Comparison of ENCODE assay signal across 16 cellular contexts in the genomic region with DNA sequence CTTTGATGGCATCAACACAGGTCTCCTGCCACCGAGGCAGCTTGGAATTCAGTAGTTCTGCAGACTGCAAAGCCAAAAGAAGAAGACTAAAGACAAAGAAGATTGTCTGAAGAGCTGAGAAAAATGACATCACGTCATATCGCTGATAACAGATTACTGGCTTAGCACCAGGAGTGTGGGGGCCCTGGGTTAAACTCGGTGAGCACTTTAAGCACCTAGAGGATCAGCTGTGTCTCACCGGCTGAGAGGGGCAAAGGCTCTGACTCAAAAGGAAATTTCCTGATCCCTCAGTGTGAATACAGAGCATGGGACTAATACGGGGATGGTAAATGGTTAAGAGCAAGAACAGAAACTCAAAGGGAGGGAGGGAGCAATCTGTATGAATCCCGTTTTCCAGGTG. TPM values are rescaled to one million over a fixed set of nuclear protein-coding genes. Genes with fewer than 3 reads are reported as not detected.
DNase-seq lines count a peak whose midpoint lies in the region; ATAC-seq and TF ChIP-seq lines count a peak whose summit lies in the region.
"Had no signal": no experiment of that assay in that cellular context is flagged by ENCODE, and none has a peak within 500 bp of the region (broad histone marks: within the 10 kb centered on the region; RNA-seq: fewer than 3 reads in every experiment).

No MANE protein-coding gene starts in this region.

- H3K36me3 ChIP-seq in mammary epithelial cell (ENCODE audit: insufficient read depth, low read length) (peaks cover 16% of the 10 kb centered on the region), smooth muscle cell (ENCODE audit: low read depth) (peaks cover 4% of the 10 kb centered on the region)

- H3K27me3 Mint-ChIP-seq in MCF 10A (ENCODE audit: insufficient read depth, unreplicated experiment), result no peaks in the 10 kb centered on the region
- H3K27me3 Mint-ChIP-seq in chondrocyte (ENCODE audit: low read depth), result no peaks in the 10 kb centered on the region

- no peak for TF ChIP-seq CTCF in MCF 10A (IDR thresholded peaks at IDR 0.05; ENCODE audit: unreplicated experiment)
- TF ChIP-seq CTCF in mammary epithelial cell (conservative IDR thresholded peaks at IDR 0.05 in 1 of 2, IDR thresholded peaks at IDR 0.05 in 1 of 2; ENCODE audit: extremely low read depth in 1 of 2, insufficient read depth in 1 of 2, low read depth in 1 of 2, low read length in 2 of 2), result no peak
- TF ChIP-seq CTCF in chondrocyte (IDR thresholded peaks at IDR 0.05), result no peak
- no peak for TF ChIP-seq CTCF in smooth muscle cell (IDR thresholded peaks at IDR 0.05; ENCODE audit: borderline replicate concordance, insufficient read depth, poor library complexity, severe bottlenecking)

- dilution Hi-C loops in mammary epithelial cell (cut with HindIII; ENCODE audit: low sequenced_read_pairs), result no loop called here

- H3K9me3 ChIP-seq in mammary epithelial cell (replicated peaks; ENCODE audit: insufficient read depth, low read length) (no peaks in the 10 kb centered on the region), smooth muscle cell (replicated peaks; ENCODE audit: low read depth) (no peaks in the 10 kb centered on the region)

- no peak overlapping the region for H3K4me3 Mint-ChIP-seq in MCF 10A (ENCODE audit: unreplicated experiment)
- H3K4me3 Mint-ChIP-seq in chondrocyte (ENCODE audit: unreplicated experiment), result no peak overlapping the region

- no peak for ATAC-seq in HG03095 (IDR thresholded peaks at IDR 0.05; ENCODE audit: unreplicated experiment)

- H3K79me2 ChIP-seq in mammary epithelial cell (ENCODE audit: insufficient read depth, low read length), result peaks cover 3% of the 10 kb centered on the region
- peaks cover 8% of the 10 kb centered on the region for H3K79me2 ChIP-seq in smooth muscle cell (ENCODE audit: low read depth)

- H3K4me1 ChIP-seq in mammary epithelial cell (ENCODE audit: insufficient read depth, low read length) (peaks cover 3% of the 10 kb centered on the region), smooth muscle cell (ENCODE audit: low read depth) (no peaks in the 10 kb centered on the region)

- CTCF ChIA-PET in MCF 10A (lab: Yijun Ruan, JAX), result interaction anchor here (0.5 kb wide), 1 partner anchor 29 kb away, joined by 4 read pairs; no protein-coding TSS in a partner anchor
- CTCF ChIA-PET in mammary epithelial cell (lab: Charles Lee; ENCODE audit: low non-redundant PET), result no interaction called here

- no peaks in the 10 kb centered on the region for H3K27me3 ChIP-seq in mammary epithelial cell (ENCODE audit: insufficient read depth, low read length)
- H3K27me3 ChIP-seq in smooth muscle cell (ENCODE audit: low read depth), result no peaks in the 10 kb centered on the region

- H3K36me3 Mint-ChIP-seq in MCF 10A (ENCODE audit: insufficient read depth, unreplicated experiment) (peaks cover 82% of the 10 kb centered on the region), chondrocyte (ENCODE audit: low read depth) (peaks cover 22% of the 10 kb centered on the region)

- BruUV-seq in MCF 10A (replicated peaks; lab: Mats Ljungman, UMichigan) (no TSS peak), mammary epithelial cell (replicated peaks; lab: Mats Ljungman, UMichigan) (no TSS peak)

- H3K9ac ChIP-seq in mammary epithelial cell (ENCODE audit: insufficient read depth, low read length) (no peak overlapping the region), smooth muscle cell (ENCODE audit: low read depth) (peak overlapping the region; percentile 28)

- no peak overlapping the region for H3K27ac ChIP-seq in mammary epithelial cell (ENCODE audit: insufficient read depth, low read depth, low read length)
- H3K27ac ChIP-seq in smooth muscle cell (ENCODE audit: low read depth), result peak overlapping the region; percentile 72
- H3K27ac ChIP-seq: C4-2B had no signal

- H2AFZ ChIP-seq in mammary epithelial cell (ENCODE audit: low read depth, low read length) (no peak overlapping the region), smooth muscle cell (ENCODE audit: low read depth) (no peak overlapping the region)

- H4K20me1 ChIP-seq in mammary epithelial cell (ENCODE audit: insufficient read depth, low read length) (no peaks in the 10 kb centered on the region), smooth muscle cell (ENCODE audit: low read depth) (peaks cover 17% of the 10 kb centered on the region)

- intact Hi-C loops in MCF 10A (cut with micrococcal nuclease), result no loop called here
- intact Hi-C loops in mammary epithelial cell (cut with micrococcal nuclease), result loop anchor here (5.0 kb wide), 1 partner anchor 90 kb away; the partner anchor contains the start of gene BAIAP2L1

- in situ Hi-C loops in mammary epithelial cell (cut with MboI; ENCODE audit: low sequenced_read_pairs in 2 of 2), result loop anchor here in 1 of 2 donors (5.0 kb wide), 1 partner anchor 105 kb away; no protein-coding TSS in a partner anchor

- WGBS in mammary epithelial cell (ENCODE audit: low coverage, missing lambda C conversion rate), result 79% methylated on average over 7 of the region's 7 CpGs
- WGBS in smooth muscle cell (ENCODE audit: low lambda C conversion rate), result 53% methylated on average over 7 of the region's 7 CpGs

- DNase-seq in MCF 10A (ENCODE audit: unreplicated experiment), result no peak
- no peak for DNase-seq in mammary epithelial cell
- DNase-seq in OCI-M1 (lab: John Stamatoyannopoulos, UW), result peak; percentile 50
- DNase-seq in chondrocyte (ENCODE audit: low spot score), result peak; percentile 8
- DNase-seq in smooth muscle cell (lab: John Stamatoyannopoulos, UW; ENCODE audit: unreplicated experiment), result no peak
- no peak for DNase-seq in activated T-cell treated with anti-CD3 and anti-CD28 coated beads, Interleukin-2, amount 50 U/mL, for 1 hour
- DNase-seq: 8988T, DMS79 treated with DMSO at 0.1 percent for 48 hours, MM.1S, NCI-H1092, NCI-H1436, NCI-H1930, NCI-H2227 treated with DMSO at 0.1 percent for 48 hours, NCI-H510A had no signal

- no peaks in the 10 kb centered on the region for H3K4me1 Mint-ChIP-seq in MCF 10A (ENCODE audit: insufficient read depth, unreplicated experiment)
- no peaks in the 10 kb centered on the region for H3K4me1 Mint-ChIP-seq in chondrocyte (ENCODE audit: low read depth)

- no peak overlapping the region for H3K4me2 ChIP-seq in mammary epithelial cell (ENCODE audit: insufficient read depth, low read depth, low read length)
- H3K4me2 ChIP-seq in smooth muscle cell, result peak overlapping the region; percentile 12

- POLR2A ChIA-PET in MCF 10A (lab: Yijun Ruan, JAX), result interaction anchor here (0.7 to 0.9 kb wide), 2 partner anchors 12 to 89 kb away, joined by 3 read pairs; partner anchors contain the start of gene BAIAP2L1

- H3K9me3 Mint-ChIP-seq in MCF 10A (ENCODE audit: unreplicated experiment) (no peaks in the 10 kb centered on the region), chondrocyte (ENCODE audit: low read depth) (no peaks in the 10 kb centered on the region)

- H3K27ac Mint-ChIP-seq in MCF 10A (ENCODE audit: low read depth, unreplicated experiment) (peak overlapping the region; percentile 16), chondrocyte (ENCODE audit: unreplicated experiment) (no peak overlapping the region)

- H3F3A ChIP-seq in smooth muscle cell (ENCODE audit: low read depth), result no peaks in the 10 kb centered on the region

- H3K4me3 ChIP-seq in mammary epithelial cell (replicated peaks in 1 of 3; ENCODE audit: insufficient read depth in 1 of 3, low read depth in 2 of 3, low read length in 3 of 3) (no peak overlapping the region), smooth muscle cell (no peak overlapping the region)

RNA-seq across cellular contexts. Expression of gene BRI3, which starts 30.7 kb away (rescaled TPM):
- total RNA-seq in MCF 10A (2022), result 154 and 246 TPM in 2 replicates
- 100 to 1,000 TPM in 1 of 2 donors, 10 to 100 TPM in 1; 24.5 to 158 TPM for total RNA-seq in mammary epithelial cell
- polyA plus RNA-seq in mammary epithelial cell, result 43.1 TPM
- 113 TPM for polyA minus RNA-seq in mammary epithelial cell
- total RNA-seq in chondrocyte, result 264 to 370 TPM (median 359 TPM) in 3 replicates
- 58.4 and 70.1 TPM in 2 replicates for total RNA-seq in smooth muscle cell
- 83.0 and 84.9 TPM in 2 replicates for polyA plus RNA-seq in smooth muscle cell

Comparison
In these comparisons a context has a peak if more than half of its experiments do, and no peak if none do; other contexts are left out.
1. DNase-seq: peak in OCI-M1 (single experiment) and chondrocyte (single experiment); none in MCF 10A (single experiment), mammary epithelial cell (single experiment), smooth muscle cell (single experiment) and activated T-cell treated with anti-CD3 and anti-CD28 coated beads, Interleukin-2, amount 50 U/mL, for 1 hour (single experiment).